Comparison of ENCODE assay signal across 14 cellular contexts in genomic region chr9:108270041-108270440, GRCh38.
DNase-seq lines count a peak whose midpoint lies in the region; ATAC-seq and TF ChIP-seq lines count a peak whose summit lies in the region.
"Had no signal": no experiment of that assay in that cellular context is flagged by ENCODE, and none has a peak within 500 bp of the region (broad histone marks: within the 10 kb centered on the region; RNA-seq: fewer than 3 reads in every experiment).

No MANE protein-coding gene starts in this region.

- no peak overlapping the region for H2BK120ac ChIP-seq in mesenchymal stem cell (ENCODE audit: low read depth, low read length)

- no peaks in the 10 kb centered on the region for H3K4me1 ChIP-seq in mesenchymal stem cell (ENCODE audit: control insufficient read depth, insufficient read depth, low read depth, low read length)

- no peaks in the 10 kb centered on the region for H3K9me3 ChIP-seq in mesenchymal stem cell (ENCODE audit: control insufficient read depth, low read length)

- no peak overlapping the region for H3K18ac ChIP-seq in mesenchymal stem cell (ENCODE audit: low read depth in 1 of 2, low read length in 2 of 2)

- in situ Hi-C loops in astrocyte of the spinal cord (cut with HindIII; ENCODE audit: low sequenced_read_pairs): no loop called here

- WGBS in mesenchymal stem cell: 88% methylated on average over 1 of the region's 1 CpG

- DNase-seq in EH (ENCODE audit: low read depth) (peak; percentile 73), M059J (ENCODE audit: low read depth) (peak; percentile 74), astrocyte of the spinal cord (ENCODE audit: low read depth, low spot score) (peak; percentile 8), mesenchymal stem cell (peak; percentile 40)
- DNase-seq: activated naive CD4-positive, alpha-beta T cell treated with anti-CD3 and anti-CD28 coated beads for 36 hours; AML-193; GOT3; stimulated activated naive CD4-positive, alpha-beta T cell; T-helper 1 cell had no signal

- no peak overlapping the region for H3K14ac ChIP-seq in mesenchymal stem cell (ENCODE audit: low read length in 2 of 2)

- H3K27me3 ChIP-seq in mesenchymal stem cell (ENCODE audit: control insufficient read depth in 1 of 2, insufficient read depth in 1 of 2, low read length in 2 of 2): peaks cover 0 to 7% of the 10 kb centered on the region in 2 experiments

- H2BK12ac ChIP-seq in mesenchymal stem cell (ENCODE audit: low read length in 2 of 2): no peak overlapping the region

- H2AFZ ChIP-seq in mesenchymal stem cell (ENCODE audit: low read depth, low read length): no peak overlapping the region

- H4K91ac ChIP-seq in mesenchymal stem cell (ENCODE audit: low read length): no peak overlapping the region

- no peak overlapping the region for H3K4ac ChIP-seq in mesenchymal stem cell (ENCODE audit: low read depth in 1 of 2, low read length in 2 of 2)

- no peak overlapping the region for H3K4me2 ChIP-seq in mesenchymal stem cell (ENCODE audit: low read length, poor library complexity, severe bottlenecking)

- no peak overlapping the region for H4K8ac ChIP-seq in mesenchymal stem cell (ENCODE audit: low read length)

- H2AK5ac ChIP-seq in mesenchymal stem cell (ENCODE audit: low read length, severe bottlenecking): no peak overlapping the region

- no peak overlapping the region for H2BK5ac ChIP-seq in mesenchymal stem cell (ENCODE audit: low read depth, low read length, poor library complexity, severe bottlenecking)

- H3K27ac ChIP-seq in mesenchymal stem cell (ENCODE audit: low read length, poor library complexity, severe bottlenecking): no peak overlapping the region

- no peaks in the 10 kb centered on the region for H3K36me3 ChIP-seq in mesenchymal stem cell (ENCODE audit: control insufficient read depth in 1 of 2, insufficient read depth in 2 of 2, low read depth in 1 of 2, low read length in 2 of 2)

- H3K4me3 ChIP-seq in astrocyte of the spinal cord (ENCODE audit: low read depth, low read length) (no peak overlapping the region), mesenchymal stem cell (ENCODE audit: insufficient read depth in 1 of 2, low read depth in 1 of 2, low read length in 2 of 2) (no peak overlapping the region)
- H3K4me3 ChIP-seq: skin epidermis had no signal

- peak overlapping the region; percentile 41 for H2BK15ac ChIP-seq in mesenchymal stem cell (ENCODE audit: low read depth, poor library complexity, severe bottlenecking)

- no peak for TF ChIP-seq CTCF in astrocyte of the spinal cord (IDR thresholded peaks at IDR 0.05; ENCODE audit: low read depth, low read length)

- H3K79me1 ChIP-seq in mesenchymal stem cell (replicated peaks; ENCODE audit: low read length, poor library complexity, severe bottlenecking): no peaks in the 10 kb centered on the region

- H3K9ac ChIP-seq in mesenchymal stem cell (ENCODE audit: low read length): no peak overlapping the region

- H3K23ac ChIP-seq in mesenchymal stem cell (ENCODE audit: low read length in 2 of 2): no peak overlapping the region

- ATAC-seq in HG03342 (IDR thresholded peaks at IDR 0.05; ENCODE audit: unreplicated experiment): no peak
- no peak for ATAC-seq in GM21515 (IDR thresholded peaks at IDR 0.05; ENCODE audit: unreplicated experiment)
- ATAC-seq in GM21723 (IDR thresholded peaks at IDR 0.05; ENCODE audit: unreplicated experiment): no peak
- no peak for ATAC-seq in GM19328 (IDR thresholded peaks at IDR 0.05; ENCODE audit: unreplicated experiment)

Comparison
In these comparisons a context has a peak if more than half of its experiments do, and no peak if none do; other contexts are left out.
1. DNase-seq: peak in every context shown above with its lines; median percentile 74 in M059J; 73 in EH; 40 in mesenchymal stem cell; 8 in astrocyte of the spinal cord.